18 cellular contexts compared by ENCODE assay signal in genomic region chr22:30665786-30666185, GRCh38. TPM values are rescaled to one million over a fixed set of nuclear protein-coding genes. Genes with fewer than 3 reads are reported as not detected.
DNase-seq lines count a peak whose midpoint lies in the region; ATAC-seq and TF ChIP-seq lines count a peak whose summit lies in the region.
"Had no signal": no experiment of that assay in that cellular context is flagged by ENCODE, and none has a peak within 500 bp of the region (broad histone marks: within the 10 kb centered on the region; RNA-seq: fewer than 3 reads in every experiment).

No MANE protein-coding gene starts in this region.

- H3K9me2 ChIP-seq in Karpas-422 (replicated peaks; ENCODE audit: insufficient read depth, low read length), result no peaks in the 10 kb centered on the region

- no peaks in the 10 kb centered on the region for H3K79me2 ChIP-seq in Karpas-422 (ENCODE audit: low read length)

- peaks cover 16 to 28% (median 22%) of the 10 kb centered on the region in 4 donors for H3K4me1 Mint-ChIP-seq in CD4-positive, alpha-beta memory T cell
- H3K4me1 Mint-ChIP-seq in endothelial cell (ENCODE audit: unreplicated experiment) (peaks cover 14% of the 10 kb centered on the region), nephron (peaks cover 9% of the 10 kb centered on the region)
- peaks cover 16% of the 10 kb centered on the region for H3K4me1 Mint-ChIP-seq in activated CD8-positive, alpha-beta memory T cell treated with anti-CD3 and anti-CD28 coated beads, Interleukin-2, amount 10 ng/mL, durations not matched to agents 7 days and 5 days

- peak overlapping the region; percentile 15 for H3K4me2 ChIP-seq in Karpas-422 (ENCODE audit: low read depth, low read length, poor library complexity, severe bottlenecking)

- intact Hi-C loops in CD4-positive, alpha-beta memory T cell (cut with micrococcal nuclease), result no loop called here

- POLR2A ChIA-PET in CD4-positive, alpha-beta memory T cell (lab: Charles Lee; ENCODE audit: partially characterized antibody), result interaction anchor here (3.2 kb wide), 1 partner anchor 31 kb away, joined by 24 read pairs; the partner anchor contains the start of gene SLC35E4

- H3K27me3 ChIP-seq in CD4-positive, alpha-beta memory T cell (ENCODE audit: insufficient read depth, low read length), result no peaks in the 10 kb centered on the region
- no peaks in the 10 kb centered on the region for H3K27me3 ChIP-seq in Karpas-422 (ENCODE audit: low read length)
- H3K27me3 ChIP-seq: stomach had no signal

- no peak for DNase-seq in CD4-positive, alpha-beta memory T cell
- no peak for DNase-seq in Karpas-422
- DNase-seq in endothelial cell (ENCODE audit: low spot score), result no peak
- DNase-seq in amniotic stem cell (lab: John Stamatoyannopoulos, UW), result no peak
- DNase-seq in activated CD8-positive, alpha-beta memory T cell treated with anti-CD3 and anti-CD28 coated beads, Interleukin-2, amount 10 ng/mL, durations not matched to agents 7 days and 5 days, result no peak
- DNase-seq: activated CD8-positive, alpha-beta memory T cell treated with anti-CD3 and anti-CD28 coated beads for 24 hours; activated effector memory CD4-positive, alpha-beta T cell treated with anti-CD3 and anti-CD28 coated beads, Interleukin-2, amount 50 U/mL, for 16 hours; AML-193; anterior cingulate cortex; left ventricle myocardium superior; NCI-H1417; NCI-H524 treated with DMSO at 0.1 percent for 48 hours; Right ventricle myocardium superior; stomach; WERI-Rb-1 had no signal

- H3K4me3 ChIP-seq in CD4-positive, alpha-beta memory T cell (ENCODE audit: low read length in 2 of 2), result no peak overlapping the region
- no peak overlapping the region for H3K4me3 ChIP-seq in Karpas-422 (ENCODE audit: low read length)

- peak overlapping the region in 5 of 8 donors; percentile 69 to 98 (median 95) for H3K4me3 Mint-ChIP-seq in CD4-positive, alpha-beta memory T cell
- H3K4me3 Mint-ChIP-seq in endothelial cell (ENCODE audit: unreplicated experiment) (peak overlapping the region; percentile 49), nephron (peak overlapping the region; percentile 81 to 97 (median 95))
- H3K4me3 Mint-ChIP-seq in activated CD8-positive, alpha-beta memory T cell treated with anti-CD3 and anti-CD28 coated beads, Interleukin-2, amount 10 ng/mL, durations not matched to agents 7 days and 5 days, result no peak overlapping the region

- H3K4me1 ChIP-seq in CD4-positive, alpha-beta memory T cell (ENCODE audit: insufficient read depth, low read length), result peaks cover 13% of the 10 kb centered on the region
- H3K4me1 ChIP-seq in Karpas-422 (ENCODE audit: low read length), result peaks cover 19% of the 10 kb centered on the region

- H4K20me1 ChIP-seq in Karpas-422 (ENCODE audit: insufficient read depth, low read depth, low read length), result no peaks in the 10 kb centered on the region

- H3K27ac ChIP-seq in CD4-positive, alpha-beta memory T cell (ENCODE audit: low read depth, low read length), result no peak overlapping the region
- no peak overlapping the region for H3K27ac ChIP-seq in Karpas-422 (ENCODE audit: low read length)
- H3K27ac ChIP-seq: stomach, WERI-Rb-1 had no signal

- CTCF ChIA-PET in CD4-positive, alpha-beta memory T cell (lab: Charles Lee; ENCODE audit: partially characterized antibody), result interaction anchor here (0.7 to 3.4 kb wide), 2 partner anchors 31 to 1602 kb away, joined by 4 to 19 read pairs; partner anchors contain the start of gene SLC35E4
- CTCF ChIA-PET in activated CD8-positive, alpha-beta memory T cell treated with anti-CD3 and anti-CD28 coated beads, Interleukin-2, amount 10 ng/mL, durations not matched to agents 7 days and 5 days (lab: Charles Lee), result interaction anchor here (2.6 kb wide), 1 partner anchor 16 kb away, joined by 13 read pairs; no protein-coding TSS in a partner anchor

- peaks cover 31 to 34% of the 10 kb centered on the region in 2 donors for H3K36me3 Mint-ChIP-seq in CD4-positive, alpha-beta memory T cell
- H3K36me3 Mint-ChIP-seq in endothelial cell (ENCODE audit: low read depth, unreplicated experiment), result peaks cover 21% of the 10 kb centered on the region
- peaks cover 9% of the 10 kb centered on the region for H3K36me3 Mint-ChIP-seq in nephron (ENCODE audit: low read depth)
- peaks cover 12% of the 10 kb centered on the region for H3K36me3 Mint-ChIP-seq in activated CD8-positive, alpha-beta memory T cell treated with anti-CD3 and anti-CD28 coated beads, Interleukin-2, amount 10 ng/mL, durations not matched to agents 7 days and 5 days

- H3K27ac Mint-ChIP-seq in CD4-positive, alpha-beta memory T cell, result peak overlapping the region in 1 of 7 donors; percentile 29
- H3K27ac Mint-ChIP-seq in endothelial cell (ENCODE audit: unreplicated experiment), result no peak overlapping the region
- no peak overlapping the region for H3K27ac Mint-ChIP-seq in nephron
- H3K27ac Mint-ChIP-seq in activated CD8-positive, alpha-beta memory T cell treated with anti-CD3 and anti-CD28 coated beads, Interleukin-2, amount 10 ng/mL, durations not matched to agents 7 days and 5 days, result no peak overlapping the region

- no peak for ATAC-seq in activated CD8-positive, alpha-beta memory T cell treated with anti-CD3 and anti-CD28 coated beads, Interleukin-2, amount 10 ng/mL, durations not matched to agents 7 days and 5 days
- ATAC-seq in HG03442 (IDR thresholded peaks at IDR 0.05; ENCODE audit: unreplicated experiment) (no peak), GM21619 (IDR thresholded peaks at IDR 0.05; ENCODE audit: unreplicated experiment) (no peak)
- ATAC-seq: left ventricle myocardium superior had no signal

- TF ChIP-seq CTCF in endothelial cell (IDR thresholded peaks at IDR 0.05; ENCODE audit: unreplicated experiment) (no peak), nephron (IDR thresholded peaks at IDR 0.05; ENCODE audit: unreplicated experiment in 3 of 3) (no peak)

- no peaks in the 10 kb centered on the region for H3K27me3 Mint-ChIP-seq in CD4-positive, alpha-beta memory T cell
- H3K27me3 Mint-ChIP-seq in endothelial cell (ENCODE audit: unreplicated experiment), result peaks cover 3% of the 10 kb centered on the region
- H3K27me3 Mint-ChIP-seq in nephron (ENCODE audit: low read depth), result peaks cover 27% of the 10 kb centered on the region
- H3K27me3 Mint-ChIP-seq in activated CD8-positive, alpha-beta memory T cell treated with anti-CD3 and anti-CD28 coated beads, Interleukin-2, amount 10 ng/mL, durations not matched to agents 7 days and 5 days, result peaks cover 4% of the 10 kb centered on the region

- peaks cover 13% of the 10 kb centered on the region for H3K36me3 ChIP-seq in CD4-positive, alpha-beta memory T cell (ENCODE audit: insufficient read depth, low read length)
- no peaks in the 10 kb centered on the region for H3K36me3 ChIP-seq in Karpas-422 (ENCODE audit: insufficient read depth, low read length)

- peaks cover 0 to 3% (median 0%) of the 10 kb centered on the region in 8 donors for H3K9me3 Mint-ChIP-seq in CD4-positive, alpha-beta memory T cell
- no peaks in the 10 kb centered on the region for H3K9me3 Mint-ChIP-seq in endothelial cell (ENCODE audit: unreplicated experiment)
- no peaks in the 10 kb centered on the region for H3K9me3 Mint-ChIP-seq in nephron
- no peaks in the 10 kb centered on the region for H3K9me3 Mint-ChIP-seq in activated CD8-positive, alpha-beta memory T cell treated with anti-CD3 and anti-CD28 coated beads, Interleukin-2, amount 10 ng/mL, durations not matched to agents 7 days and 5 days (ENCODE audit: low read depth)

- no peak overlapping the region for H2AFZ ChIP-seq in Karpas-422 (ENCODE audit: low read length)

- no peak overlapping the region for H3K9ac ChIP-seq in Karpas-422 (ENCODE audit: low read length)

- no peaks in the 10 kb centered on the region for H3K9me3 ChIP-seq in CD4-positive, alpha-beta memory T cell (ENCODE audit: control insufficient read depth in 1 of 2, low read length in 2 of 2)
- H3K9me3 ChIP-seq in Karpas-422 (ENCODE audit: low read length), result no peaks in the 10 kb centered on the region
- H3K9me3 ChIP-seq: stomach had no signal

RNA-seq across cellular contexts. Expression of gene DUSP18, which starts 1.9 kb away (rescaled TPM):
- total RNA-seq in CD4-positive, alpha-beta memory T cell, result 10 to 100 TPM; 16.8 to 16.9 TPM
- 10 to 100 TPM; 12.4 to 14.4 TPM for polyA plus RNA-seq in CD4-positive, alpha-beta memory T cell
- 6.3 and 11.2 TPM in 2 replicates for total RNA-seq in Karpas-422 (2014; rRNA removed; shearing (Covaris generic); ENCODE audit: low replicate concordance)
- 21.4 TPM for total RNA-seq in endothelial cell (ENCODE audit: unreplicated experiment)
- total RNA-seq in activated CD8-positive, alpha-beta memory T cell treated with anti-CD3 and anti-CD28 coated beads, Interleukin-2, amount 10 ng/mL, durations not matched to agents 7 days and 5 days, result 10 to 100 TPM in 1 of 2 experiments, 1 to 10 TPM in 1; 9.2 to 11.6 TPM

RNA-seq across cellular contexts. Expression of gene OSBP2, which starts 28.9 kb away (rescaled TPM):
- total RNA-seq in CD4-positive, alpha-beta memory T cell, result 1 to 10 TPM; 1.1 to 1.3 TPM
- polyA plus RNA-seq in CD4-positive, alpha-beta memory T cell, result under 1 TPM; 0.39 to 0.44 TPM
- total RNA-seq in Karpas-422 (2014; rRNA removed; shearing (Covaris generic); ENCODE audit: low replicate concordance), result 0.07 and 0.14 TPM in 2 replicates
- 3.0 TPM for total RNA-seq in endothelial cell (ENCODE audit: unreplicated experiment)
- 1 to 10 TPM; 1.7 to 4.3 TPM for total RNA-seq in activated CD8-positive, alpha-beta memory T cell treated with anti-CD3 and anti-CD28 coated beads, Interleukin-2, amount 10 ng/mL, durations not matched to agents 7 days and 5 days

RNA-seq across cellular contexts. Expression of gene SLC35E4, which starts 30.2 kb away (rescaled TPM):
- total RNA-seq in CD4-positive, alpha-beta memory T cell, result 1 to 10 TPM; 2.9 to 3.0 TPM
- polyA plus RNA-seq in CD4-positive, alpha-beta memory T cell, result under 1 TPM; 0.61 to 1.00 TPM
- total RNA-seq in Karpas-422 (2014; rRNA removed; shearing (Covaris generic); ENCODE audit: low replicate concordance), result 0.97 and 1.2 TPM in 2 replicates
- total RNA-seq in endothelial cell (ENCODE audit: unreplicated experiment), result 8.4 TPM
- total RNA-seq in activated CD8-positive, alpha-beta memory T cell treated with anti-CD3 and anti-CD28 coated beads, Interleukin-2, amount 10 ng/mL, durations not matched to agents 7 days and 5 days, result 1 to 10 TPM; 3.8 to 5.0 TPM

RNA-seq across cellular contexts. Expression of gene TCN2, which starts 58.8 kb away (rescaled TPM):
- 1 to 10 TPM in 1 of 2 experiments, under 1 TPM in 1; 0.93 to 1.2 TPM for total RNA-seq in CD4-positive, alpha-beta memory T cell
- polyA plus RNA-seq in CD4-positive, alpha-beta memory T cell, result 1 to 10 TPM; 1.1 to 2.3 TPM
- 0.18 and 0.93 TPM in 2 replicates for total RNA-seq in Karpas-422 (2014; rRNA removed; shearing (Covaris generic); ENCODE audit: low replicate concordance)
- total RNA-seq in endothelial cell (ENCODE audit: unreplicated experiment), result 59.5 TPM
- under 1 TPM; 0.19 to 0.41 TPM for total RNA-seq in activated CD8-positive, alpha-beta memory T cell treated with anti-CD3 and anti-CD28 coated beads, Interleukin-2, amount 10 ng/mL, durations not matched to agents 7 days and 5 days
